ENCODE assay signal across 13 cellular contexts in genomic region chr1:30315185-30315960, GRCh38.
DNase-seq lines count a peak whose midpoint lies in the region; TF ChIP-seq lines count a peak whose summit lies in the region.
"Had no signal": no experiment of that assay in that cellular context is flagged by ENCODE, and none has a peak within 500 bp of the region (broad histone marks: within the 10 kb centered on the region; RNA-seq: fewer than 3 reads in every experiment).

No MANE protein-coding gene starts in this region.

- H4K91ac ChIP-seq in neuronal stem cell (ENCODE audit: low read depth, low read length, poor library complexity): no peak overlapping the region

- in situ Hi-C loops in KBM-7 (cut with MboI; ENCODE audit: low pct_unique_long_range_greater_than_20kb, low sequenced_read_pairs): no loop called here

- intact Hi-C loops in colonic mucosa (cut with DNase I): no loop called here

- no peak overlapping the region for H2BK12ac ChIP-seq in neuronal stem cell (ENCODE audit: low read length)

- no peak overlapping the region for H3K23ac ChIP-seq in neuronal stem cell (ENCODE audit: low read depth, low read length, poor library complexity)

- H2AFZ ChIP-seq in Karpas-422 (ENCODE audit: low read length) (no peak overlapping the region), neuronal stem cell (ENCODE audit: low read length) (no peak overlapping the region)

- no peak overlapping the region for H2BK120ac ChIP-seq in neuronal stem cell (ENCODE audit: low read depth, low read length)

- H4K20me1 ChIP-seq in Karpas-422 (ENCODE audit: insufficient read depth, low read depth, low read length): 0 out of 2 replicates have a peak, but pooled peaks cover 4% of the 10 kb centered on the region

- H3K4me2 ChIP-seq in Karpas-422 (ENCODE audit: low read depth, low read length, poor library complexity, severe bottlenecking) (no peak overlapping the region), neuronal stem cell (ENCODE audit: insufficient read depth, low read length, poor library complexity, severe bottlenecking) (no peak overlapping the region)

- H3K36me3 ChIP-seq in Karpas-422 (ENCODE audit: insufficient read depth, low read length) (no peaks in the 10 kb centered on the region), colonic mucosa (no peaks in the 10 kb centered on the region), neuronal stem cell (replicated peaks in 1 of 2; ENCODE audit: control insufficient read depth in 2 of 2, insufficient read depth in 2 of 2, low read length in 2 of 2) (no peaks in the 10 kb centered on the region)

- H3K4me1 ChIP-seq in Karpas-422 (ENCODE audit: low read length) (no peaks in the 10 kb centered on the region), colonic mucosa (no peaks in the 10 kb centered on the region), neuronal stem cell (ENCODE audit: control insufficient read depth in 2 of 2, insufficient read depth in 1 of 2, low read depth in 1 of 2, low read length in 2 of 2) (peaks cover 0 to 1% of the 10 kb centered on the region in 2 donors)

- H3K27me3 ChIP-seq in Karpas-422 (ENCODE audit: low read length) (no peaks in the 10 kb centered on the region), colonic mucosa (no peaks in the 10 kb centered on the region), neuronal stem cell (ENCODE audit: control insufficient read depth in 3 of 3, insufficient read depth in 3 of 3, low read depth in 1 of 3, low read length in 3 of 3) (no peaks in the 10 kb centered on the region)

- H4K8ac ChIP-seq in neuronal stem cell (ENCODE audit: low read depth, low read length): no peak overlapping the region

- H3K9me3 ChIP-seq in Karpas-422 (ENCODE audit: low read length) (no peaks in the 10 kb centered on the region), colonic mucosa (no peaks in the 10 kb centered on the region), neuronal stem cell (replicated peaks in 1 of 2; ENCODE audit: control insufficient read depth in 2 of 2, insufficient read depth in 1 of 2, low read depth in 1 of 2, low read length in 2 of 2) (peaks cover 0 to 4% of the 10 kb centered on the region in 2 donors)

- TF ChIP-seq CTCF in colonic mucosa (IDR thresholded peaks at IDR 0.05) (no peak), GM10266 (IDR thresholded peaks at IDR 0.05; ENCODE audit: control insufficient read depth, insufficient read depth, low read depth, missing control alignments) (no peak)

- H3K4me3 ChIP-seq in Karpas-422 (ENCODE audit: low read length) (no peak overlapping the region), colonic mucosa (no peak overlapping the region), neuronal stem cell (ENCODE audit: low read length in 2 of 2) (no peak overlapping the region)

- H2BK5ac ChIP-seq in neuronal stem cell (ENCODE audit: low read length): no peak overlapping the region

- H3K9ac ChIP-seq in Karpas-422 (ENCODE audit: low read length) (no peak overlapping the region), colonic mucosa (ENCODE audit: low read depth in 2 of 2, low read length in 2 of 2) (no peak overlapping the region), neuronal stem cell (ENCODE audit: low read depth, low read length, poor library complexity) (no peak overlapping the region)

- no CpG with 5 or more reads among the region's 4 CpGs for WGBS in neuronal stem cell (ENCODE audit: extremely low coverage in 2 of 2, insufficient read length in 2 of 2, insufficient replicate concordance in 1 of 2), 2 donors

- DNase-seq in NCI-H82 (lab: John Stamatoyannopoulos, UW) (peak; percentile 24), NCI-H82 treated with DMSO at 0.1 percent for 48 hours (lab: John Stamatoyannopoulos, UW; ENCODE audit: unreplicated experiment) (no peak), Karpas-422 (peak; percentile 65), colonic mucosa (peak; percentile 7), neuronal stem cell (ENCODE audit: low spot score) (no peak), GM10266 (ENCODE audit: extremely low spot score) (no peak), NCI-H1417 (lab: John Stamatoyannopoulos, UW) (no peak), KBM-7 (no peak)
- DNase-seq: activated CD4-positive, alpha-beta T cell treated with anti-CD3 and anti-CD28 coated beads, Interleukin-2, amount 50 U/mL, for 4 hours; activated gamma-delta T cell; NCI-H1092; RPMI8226; T1000 had no signal

- no peak overlapping the region for H3K4ac ChIP-seq in neuronal stem cell (ENCODE audit: low read length)

- H3K79me2 ChIP-seq in Karpas-422 (ENCODE audit: low read length): no peaks in the 10 kb centered on the region

- no peak overlapping the region for H3K14ac ChIP-seq in neuronal stem cell (ENCODE audit: low read length)

- no peaks in the 10 kb centered on the region for H3K9me2 ChIP-seq in Karpas-422 (replicated peaks; ENCODE audit: insufficient read depth, low read length)

- no peak overlapping the region for H2AK5ac ChIP-seq in neuronal stem cell (ENCODE audit: low read depth, low read length)

- H2BK15ac ChIP-seq in neuronal stem cell (ENCODE audit: low read length): no peak overlapping the region

- H3K27ac ChIP-seq in Karpas-422 (ENCODE audit: low read length) (no peak overlapping the region), colonic mucosa (no peak overlapping the region), neuronal stem cell (replicated peaks; ENCODE audit: low read length) (no peak overlapping the region)

- H3K79me1 ChIP-seq in neuronal stem cell (ENCODE audit: low read depth, low read length): no peaks in the 10 kb centered on the region

- H3K18ac ChIP-seq in neuronal stem cell (ENCODE audit: low read length): peak overlapping the region; percentile 2

Comparison
In these comparisons a context has a peak if more than half of its experiments do, and no peak if none do; other contexts are left out.
1. DNase-seq: peak in NCI-H82 (single experiment), Karpas-422 (single experiment) and colonic mucosa (single experiment); none in NCI-H82 treated with DMSO at 0.1 percent for 48 hours (single experiment), neuronal stem cell (single experiment), GM10266 (single experiment), NCI-H1417 (0 of 3) and KBM-7 (single experiment).